In the genomic region with DNA sequence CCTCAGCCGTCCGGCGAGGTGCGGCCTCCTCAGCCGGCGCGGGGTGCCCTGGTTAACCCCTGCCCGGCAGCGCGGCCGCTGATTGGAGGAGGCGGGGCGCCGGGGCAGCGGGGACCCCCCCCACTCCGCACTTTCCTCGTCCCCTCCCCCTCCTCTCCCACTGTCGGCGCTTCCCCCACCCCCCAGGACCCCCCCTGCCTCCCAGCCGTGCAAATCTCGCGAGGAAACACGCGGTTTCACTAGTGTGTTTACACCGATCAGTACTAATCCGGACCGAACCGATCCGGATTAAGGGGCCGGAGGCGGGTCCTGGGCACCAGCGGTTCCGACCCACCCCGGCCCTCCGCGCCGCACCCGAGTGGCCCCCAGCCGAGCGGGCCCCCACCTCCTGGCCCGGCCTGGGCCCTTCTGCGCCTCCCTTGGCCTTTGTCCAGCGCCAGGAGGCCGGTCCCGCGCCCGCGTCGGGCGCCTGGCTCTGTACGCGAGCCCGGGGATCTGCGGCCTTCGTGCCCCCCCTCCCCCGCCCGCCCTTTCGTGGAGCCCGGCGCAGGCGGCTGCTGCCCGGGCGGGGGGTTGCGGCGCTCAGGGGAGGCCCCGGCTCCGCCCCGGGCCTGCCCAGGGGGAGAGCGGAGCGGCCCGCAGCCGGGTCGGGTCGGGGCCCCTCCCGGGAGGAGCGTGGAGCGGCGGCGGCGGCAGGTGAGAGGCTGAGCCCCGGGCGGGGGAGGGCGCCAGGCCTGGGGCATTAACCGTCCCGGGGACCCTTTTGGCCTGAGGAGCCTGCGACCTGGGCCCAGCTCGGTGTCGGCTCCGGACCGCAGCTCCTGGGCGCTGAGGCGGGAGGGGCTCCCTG, we compare ENCODE assay signal across 8 cellular contexts. TPM values are rescaled to one million over a fixed set of nuclear protein-coding genes. Genes with fewer than 3 reads are reported as not detected.
DNase-seq lines count a peak whose midpoint lies in the region; TF ChIP-seq lines count a peak whose summit lies in the region.
"Not testable (repeated sequence)": the region's sequence is repeated elsewhere in the genome, so short reads cannot be mapped to it uniquely, and the experiment has no call there.

No MANE protein-coding gene starts in this region.

- H3K27ac Mint-ChIP-seq in neural crest cell (ENCODE audit: unreplicated experiment); stimulated activated naive CD8-positive, alpha-beta T cell treated with anti-CD3 and anti-CD28 coated beads, Interleukin-15, Interleukin-2, amounts not matched to agents 100 ng/mL and 50 ng/mL, for 24 hours: not testable (repeated sequence)

- H3K36me3 Mint-ChIP-seq in neural crest cell (ENCODE audit: low read depth), result not testable (repeated sequence)
- peaks cover 23% of the 10 kb centered on the region for H3K36me3 Mint-ChIP-seq in stimulated activated naive CD8-positive, alpha-beta T cell treated with anti-CD3 and anti-CD28 coated beads, Interleukin-15, Interleukin-2, amounts not matched to agents 100 ng/mL and 50 ng/mL, for 24 hours (ENCODE audit: low read depth)

- H3K4me3 ChIP-seq in MG63, result peak overlapping the region; percentile 63
- peak overlapping the region; percentile 49 to 70 for H3K4me3 ChIP-seq in foreskin fibroblast (ENCODE audit: low read depth in 1 of 2, low read length in 2 of 2)

- not testable (repeated sequence) for H3K9me3 ChIP-seq in MG63

- not testable (repeated sequence) for H3K9me3 Mint-ChIP-seq in neural crest cell; stimulated activated naive CD8-positive, alpha-beta T cell treated with anti-CD3 and anti-CD28 coated beads, Interleukin-15, Interleukin-2, amounts not matched to agents 100 ng/mL and 50 ng/mL, for 24 hours

- not testable (repeated sequence) for H3K4me3 Mint-ChIP-seq in neural crest cell
- H3K4me3 Mint-ChIP-seq in stimulated activated naive CD8-positive, alpha-beta T cell treated with anti-CD3 and anti-CD28 coated beads, Interleukin-15, Interleukin-2, amounts not matched to agents 100 ng/mL and 50 ng/mL, for 24 hours, result peak overlapping the region; percentile 47

- not testable (repeated sequence) for TF ChIP-seq CTCF in foreskin fibroblast (IDR thresholded peaks at IDR 0.05; ENCODE audit: low read depth, low read length); neural crest cell (conservative IDR thresholded peaks at IDR 0.05)

- H3K27me3 Mint-ChIP-seq in neural crest cell (ENCODE audit: low read depth); stimulated activated naive CD8-positive, alpha-beta T cell treated with anti-CD3 and anti-CD28 coated beads, Interleukin-15, Interleukin-2, amounts not matched to agents 100 ng/mL and 50 ng/mL, for 24 hours: not testable (repeated sequence)

- not testable (repeated sequence) for H3K27me3 ChIP-seq in MG63

- peaks cover 30% of the 10 kb centered on the region for H3K4me1 Mint-ChIP-seq in neural crest cell
- peaks cover 29% of the 10 kb centered on the region for H3K4me1 Mint-ChIP-seq in stimulated activated naive CD8-positive, alpha-beta T cell treated with anti-CD3 and anti-CD28 coated beads, Interleukin-15, Interleukin-2, amounts not matched to agents 100 ng/mL and 50 ng/mL, for 24 hours (ENCODE audit: low read depth)

- DNase-seq in EL (peak; percentile 86), HCEC 1CT (peak; percentile 84), MG63 (peak; percentile 78), SHP77 treated with DMSO at 0.1 percent for 48 hours (lab: John Stamatoyannopoulos, UW) (peak; percentile 46), activated gamma-delta T cell (lab: John Stamatoyannopoulos, UW) (peak; percentile 52), foreskin fibroblast (peak; percentile 71 to 93), neural crest cell (ENCODE audit: low read depth, low spot score) (peak; percentile 71)

- H3K36me3 ChIP-seq in MG63, result not testable (repeated sequence)

RNA-seq across cellular contexts. Expression of a gene that starts 54.8 kb away (rescaled TPM):
- 17.2 and 19.1 TPM in 2 replicates for total RNA-seq in MG63 (2014; rRNA removed; shearing (Covaris generic); ENCODE audit: low replicate concordance)
- total RNA-seq in neural crest cell, result 50.5 and 51.5 TPM in 2 replicates

Comparison
In these comparisons a context has a peak if more than half of its experiments do, and no peak if none do; other contexts are left out.
1. Peak in every context shown above with its lines: DNase-seq and H3K4me3 ChIP-seq.